Comparison of ENCODE assay signal across 8 cellular contexts in genomic region chr1:65075123-65075976, GRCh38.
DNase-seq lines count a peak whose midpoint lies in the region; ATAC-seq, FAIRE-seq and TF ChIP-seq lines count a peak whose summit lies in the region.

No MANE protein-coding gene starts in this region.

- no peak overlapping the region for H3K56ac ChIP-seq in H1 (replicated peaks; ENCODE audit: insufficient read length, low read depth, low read length)

- H4K91ac ChIP-seq in H1 (replicated peaks; ENCODE audit: insufficient read length, low read length): no peak overlapping the region

- H3K23ac ChIP-seq in H1 (ENCODE audit: insufficient read length): no peak overlapping the region

- ATAC-seq in GM19023 (IDR thresholded peaks at IDR 0.05; ENCODE audit: unreplicated experiment) (peak; percentile 85), HG03354 (IDR thresholded peaks at IDR 0.05; ENCODE audit: poor library complexity, severe bottlenecking, unreplicated experiment) (peak; percentile 89)

- H2BK12ac ChIP-seq in H1 (ENCODE audit: low read depth, low read length): no peak overlapping the region

- peak; percentile 39 for FAIRE-seq in H1 (lab: Jason Lieb, UNC)

- H2AFZ ChIP-seq in H1 (ENCODE audit: low read length): no peak overlapping the region

- no peaks in the 10 kb centered on the region for H3K79me2 ChIP-seq in H1 (ENCODE audit: control insufficient read depth in 1 of 2, insufficient read depth in 2 of 2, low read length in 2 of 2)

- no peak overlapping the region for H2BK120ac ChIP-seq in H1 (replicated peaks; ENCODE audit: low read depth, low read length)

- H3K4ac ChIP-seq in H1 (replicated peaks; ENCODE audit: insufficient read length, low read depth, low read length): no peak overlapping the region

- no peak overlapping the region for H3K14ac ChIP-seq in H1 (ENCODE audit: insufficient read length)

- POLR2A ChIA-PET in H1 (lab: Charles Lee; ENCODE audit: partially characterized antibody): interaction anchor here (0.9 to 1.4 kb wide), 5 partner anchors 9 to 197 kb away, joined by 3 to 7 read pairs (median 3); partner anchors contain the start of gene AK4

- DNase-seq in AG10803 (ENCODE audit: low read depth) (peak; percentile 68), NCI-H69 (lab: John Stamatoyannopoulos, UW) (peak; percentile 66), H1 (ENCODE audit: low read depth in 1 of 2, low spot score in 2 of 2) (peak in 1 of 2 experiments; percentile 59), myocyte (ENCODE audit: low read depth) (peak; percentile 65), stromal cell of bone marrow (ENCODE audit: low read depth) (peak; percentile 55)
- peak; percentile 51 to 64 for DNase-seq in activated CD4-positive, alpha-beta T cell treated with anti-CD3 and anti-CD28 coated beads, Interleukin-2, amount 50 U/mL, for 48 hours

- H2BK20ac ChIP-seq in H1 (ENCODE audit: low read length): no peak overlapping the region

- CTCF ChIA-PET in H1 (lab: Charles Lee; ENCODE audit: partially characterized antibody): interaction anchor here (0.6 to 5.0 kb wide), 43 partner anchors 8 to 612 kb away, joined by 3 to 61 read pairs (median 4); no protein-coding TSS in a partner anchor

- H2AK5ac ChIP-seq in H1 (ENCODE audit: low read depth, low read length): no peak overlapping the region

- H3K4me2 ChIP-seq in H1 (ENCODE audit: insufficient read depth in 1 of 2, low read depth in 2 of 2, low read length in 2 of 2): no peak overlapping the region

- H3K18ac ChIP-seq in H1 (ENCODE audit: extremely low read depth, low read length): no peak overlapping the region

- no peak for TF ChIP-seq POLR2A in H1 (IDR thresholded peaks at IDR 0.05; ENCODE audit: control extremely low read depth in 1 of 2, low read depth in 2 of 2, low read length in 2 of 2)

- 58% methylated on average over 6 of the region's 6 CpGs; no CpG with 5 or more reads in 1 of the 2 experiments for WGBS in H1 (ENCODE audit: extremely low coverage in 1 of 2, insufficient coverage in 1 of 2, insufficient read length in 1 of 2, insufficient replicate concordance in 2 of 2, low coverage in 1 of 2, low lambda C conversion rate in 2 of 2, missing lambda C conversion rate in 1 of 2), 2 experiments

- no peaks in the 10 kb centered on the region; a peak in 1 of 7 replicates for H3K27me3 ChIP-seq in H1 (replicated peaks in 1 of 4; ENCODE audit: control insufficient read depth in 3 of 4, extremely low read depth in 1 of 4, insufficient read depth in 3 of 4, low read length in 3 of 4)

- no peaks in the 10 kb centered on the region for H3K4me1 ChIP-seq in H1 (replicated peaks in 1 of 4; ENCODE audit: control insufficient read depth in 3 of 4, insufficient read depth in 4 of 4, low read length in 3 of 4)

- 0 out of 2 replicates have a peak overlapping the region, but pooled peaks have one; percentile 21 for H2BK15ac ChIP-seq in H1 (ENCODE audit: low read length)

- no peaks in the 10 kb centered on the region for H3K36me3 ChIP-seq in H1 (ENCODE audit: control insufficient read depth in 2 of 4, insufficient read depth in 4 of 4, low read length in 3 of 4)

- no peak overlapping the region for H3K9ac ChIP-seq in H1 (replicated peaks in 1 of 4; ENCODE audit: extremely low read depth in 1 of 4, low read depth in 3 of 4, low read length in 3 of 4)

- no peaks in the 10 kb centered on the region for H3K23me2 ChIP-seq in H1 (ENCODE audit: low read depth, low read length)

- no peak overlapping the region for H2BK5ac ChIP-seq in H1 (ENCODE audit: low read depth, low read length)

- H4K5ac ChIP-seq in H1 (ENCODE audit: insufficient read length, low read depth, low read length): no peak overlapping the region

- H3K79me1 ChIP-seq in H1 (ENCODE audit: low read depth, low read length): no peaks in the 10 kb centered on the region

- no peaks in the 10 kb centered on the region for H3K9me3 ChIP-seq in H1 (ENCODE audit: insufficient read depth in 2 of 2, low read depth in 1 of 2, low read length in 1 of 2)

- TF ChIP-seq RAD21 in H1 (IDR thresholded peaks at IDR 0.05 in 1 of 2, conservative IDR thresholded peaks at IDR 0.05 in 1 of 2; ENCODE audit: low read depth in 2 of 2, low read length in 2 of 2): peak; percentile 83

- TF ChIP-seq EP300 in H1 (IDR thresholded peaks at IDR 0.05; ENCODE audit: borderline replicate concordance in 1 of 2, low read depth in 2 of 2, low read length in 2 of 2): no peak

- no peak overlapping the region for H4K8ac ChIP-seq in H1 (ENCODE audit: extremely low read depth, insufficient read depth, low read length)

- H3K27ac ChIP-seq in H1 (ENCODE audit: low read depth, low read length): no peak overlapping the region

- H3K4me3 ChIP-seq in AG10803 (ENCODE audit: low read length) (no peak overlapping the region), H1 (ENCODE audit: extremely low read depth in 1 of 4, insufficient read depth in 2 of 4, low read depth in 3 of 4, low read length in 4 of 4) (no peak overlapping the region)

- peak; percentile 87 for TF ChIP-seq CTCF in AG10803 (conservative IDR thresholded peaks at IDR 0.05; ENCODE audit: low read length)
- peak; percentile 52 to 81 (median 76) for TF ChIP-seq CTCF in H1 (IDR thresholded peaks at IDR 0.05; ENCODE audit: control extremely low read depth in 1 of 3, insufficient read depth in 1 of 3, low read depth in 1 of 3, low read length in 3 of 3)

- H4K20me1 ChIP-seq in H1 (replicated peaks in 1 of 2; ENCODE audit: control insufficient read depth in 1 of 2, insufficient read depth in 2 of 2, low read length in 2 of 2): no peaks in the 10 kb centered on the region

TF ChIP-seq in H1, 55 proteins besides CTCF, POLR2A, EP300 and RAD21:
- TF ChIP-seq GTF2F1 (IDR thresholded peaks at IDR 0.05; ENCODE audit: borderline replicate concordance, low read depth, low read length) (no peak), TAF7 (optimal IDR thresholded peaks at IDR 0.05; ENCODE audit: borderline replicate concordance, low read depth, low read length) (no peak), CTBP2 (IDR thresholded peaks at IDR 0.05; ENCODE audit: borderline replicate concordance, insufficient read depth, insufficient read length, low read length) (no peak), SAP30 (IDR thresholded peaks at IDR 0.05; ENCODE audit: insufficient read depth, insufficient replicate concordance, low read length) (no peak), USF2 (IDR thresholded peaks at IDR 0.05; ENCODE audit: low read length) (no peak), SIX5 (IDR thresholded peaks at IDR 0.05; ENCODE audit: low read depth, low read length) (no peak), TCF12 (IDR thresholded peaks at IDR 0.05; ENCODE audit: low read depth, low read length) (no peak), GABPA (IDR thresholded peaks at IDR 0.05; ENCODE audit: borderline replicate concordance, insufficient read depth, low read length) (no peak), RXRA (IDR thresholded peaks at IDR 0.05; ENCODE audit: insufficient read depth, low read depth, low read length) (no peak), EZH2 (IDR thresholded peaks at IDR 0.05; ENCODE audit: low read depth, low read length, severe bottlenecking) (no peak), ATF3 (IDR thresholded peaks at IDR 0.05; ENCODE audit: insufficient read depth, low read depth, low read length) (no peak), BRCA1 (IDR thresholded peaks at IDR 0.05; ENCODE audit: low read depth, low read length) (no peak), POU5F1 (IDR thresholded peaks at IDR 0.05; ENCODE audit: low read depth, low read length) (no peak), BACH1 (IDR thresholded peaks at IDR 0.05; ENCODE audit: low read length) (no peak)
TF ChIP-seq in H1: peak in this region for 0.
